ENCODE assay signal across 8 cellular contexts in genomic region chr20:36951977-36952738, GRCh38. TPM values are rescaled to one million over a fixed set of nuclear protein-coding genes. Genes with fewer than 3 reads are reported as not detected.
DNase-seq lines count a peak whose midpoint lies in the region; ATAC-seq, FAIRE-seq and TF ChIP-seq lines count a peak whose summit lies in the region.

No MANE protein-coding gene starts in this region.

- BruUV-seq in Panc1 (replicated peaks; lab: Mats Ljungman, UMichigan), result no TSS peak

- 10 to 12% methylated on average over 11 of the region's 11 CpGs for WGBS in pancreas, 2 donors

- DNase-seq in GM06990 (ENCODE audit: extremely low read depth, insufficient read length) (no peak), Panc1 (ENCODE audit: low read depth, low spot score) (no peak), epithelial cell of proximal tubule (ENCODE audit: low read depth) (no peak), pancreas (peak in 3 of 6 donors; percentile 54 to 63 (median 55)), T1000 (lab: John Stamatoyannopoulos, UW) (no peak), NCI-H226 (no peak)

- H3K4me3 ChIP-seq in GM06990 (replicated peaks; ENCODE audit: low read depth, low read length), result peak overlapping the region; percentile 93
- H3K4me3 ChIP-seq in Panc1 (ENCODE audit: low read depth in 2 of 2, low read length in 2 of 2), result peak overlapping the region; percentile 90 to 91
- H3K4me3 ChIP-seq in epithelial cell of proximal tubule (ENCODE audit: low read depth, low read length), result peak overlapping the region; percentile 98
- peak overlapping the region; percentile 66 to 99 (median 92) for H3K4me3 ChIP-seq in pancreas

- ATAC-seq in Panc1, result peak; percentile 23
- ATAC-seq in pancreas, result peak; percentile 21 to 35 (median 26)
- ATAC-seq in GM21447 (IDR thresholded peaks at IDR 0.05; ENCODE audit: unreplicated experiment), result no peak
- ATAC-seq in GM18511 (IDR thresholded peaks at IDR 0.05; ENCODE audit: unreplicated experiment), result no peak

- H3K27ac ChIP-seq in Panc1 (ENCODE audit: low read length) (peak overlapping the region; percentile 92), pancreas (peak overlapping the region; percentile 71 to 89 (median 82))

- CTCF ChIA-PET in Panc1 (lab: Charles Lee), result no interaction called here

- no peaks in the 10 kb centered on the region for H3K36me3 ChIP-seq in GM06990 (ENCODE audit: control insufficient read depth, insufficient read depth, low read length)
- H3K36me3 ChIP-seq in Panc1 (ENCODE audit: control insufficient read depth, insufficient read depth, low read length), result no peaks in the 10 kb centered on the region
- no peaks in the 10 kb centered on the region for H3K36me3 ChIP-seq in pancreas

- H3K27me3 ChIP-seq in GM06990 (replicated peaks; ENCODE audit: control insufficient read depth, insufficient read depth, low read length) (no peaks in the 10 kb centered on the region), Panc1 (ENCODE audit: control insufficient read depth, insufficient read depth, low read length) (no peaks in the 10 kb centered on the region), pancreas (no peaks in the 10 kb centered on the region)

- POLR2A ChIA-PET in Panc1 (lab: Charles Lee), result no interaction called here

- no peaks in the 10 kb centered on the region for H3K9me3 ChIP-seq in Panc1 (ENCODE audit: control insufficient read depth, insufficient read depth, low read depth, low read length)
- H3K9me3 ChIP-seq in pancreas, result no peaks in the 10 kb centered on the region

- H3K4me1 ChIP-seq in Panc1 (ENCODE audit: control insufficient read depth, insufficient read depth, low read length) (peaks cover 13% of the 10 kb centered on the region), pancreas (peaks cover 12 to 52% (median 24%) of the 10 kb centered on the region in 3 donors)

- TF ChIP-seq CTCF in GM06990 (IDR thresholded peaks at IDR 0.05; ENCODE audit: insufficient read depth, low read length, poor library complexity, severe bottlenecking), result no peak
- TF ChIP-seq CTCF in Panc1 (IDR thresholded peaks at IDR 0.05), result no peak
- no peak for TF ChIP-seq CTCF in epithelial cell of proximal tubule (conservative IDR thresholded peaks at IDR 0.05; ENCODE audit: low read depth, low read length)
- TF ChIP-seq CTCF in pancreas (IDR thresholded peaks at IDR 0.05), result no peak

- FAIRE-seq in pancreas (lab: Jason Lieb, UNC), result no peak

- intact Hi-C loops in Panc1 (cut with micrococcal nuclease; ENCODE audit: unreplicated experiment) (no loop called here), pancreas (cut with DNase I) (no loop called here)

- in situ Hi-C loops in Panc1 (cut with HindIII; ENCODE audit: low pct_unique_long_range_greater_than_20kb, low sequenced_read_pairs), result no loop called here

RNA-seq across cellular contexts. Expression of gene SAMHD1, which starts 0.7 kb away (rescaled TPM):
- total RNA-seq in Panc1 (2021; ENCODE audit: unreplicated experiment), result 16.8 TPM
- 8.9 TPM for polyA plus RNA-seq in Panc1 (2012; ENCODE audit: insufficient read length)
- 21.0 and 22.0 TPM in 2 replicates for total RNA-seq in epithelial cell of proximal tubule
- total RNA-seq in pancreas, result 10 to 100 TPM; 23.3 to 90.7 (median 49.0) TPM
- polyA plus RNA-seq in pancreas, result 10 to 100 TPM; 35.6 to 64.8 TPM

Comparison
In these comparisons a context has a peak if more than half of its experiments do, and no peak if none do; other contexts are left out.
1. ATAC-seq: peak in Panc1 (single experiment) and pancreas (4 of 4); none in GM21447 (single experiment) and GM18511 (single experiment).
2. Peak in every context shown above with its lines, with median percentiles within 50 percentile points of each other: H3K4me3 ChIP-seq.